ENCODE assay signal across 28 cellular contexts in the genomic region with DNA sequence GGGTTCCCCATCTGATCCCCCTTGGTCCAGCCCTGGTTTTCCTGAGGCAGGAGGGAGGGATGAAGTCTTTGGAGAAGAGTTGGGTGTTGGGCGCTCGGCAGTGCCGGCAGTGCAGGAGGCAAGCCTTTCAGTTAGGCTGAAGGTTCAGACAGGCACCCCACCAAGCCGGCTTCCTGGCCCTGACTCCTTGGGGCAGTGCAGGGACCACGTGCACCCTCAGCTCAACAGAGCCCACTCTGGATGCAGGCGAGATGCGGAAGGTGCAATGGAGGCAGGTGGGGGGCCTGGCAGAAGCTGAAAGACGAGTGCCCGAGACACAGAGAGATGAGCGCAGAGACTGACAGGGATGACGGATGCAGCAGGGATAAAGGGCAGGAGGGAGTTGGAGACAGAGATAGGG. TPM values are rescaled to one million over a fixed set of nuclear protein-coding genes. Genes with fewer than 3 reads are reported as not detected.
"Had no signal": no experiment of that assay in that cellular context is flagged by ENCODE, and none has a peak within 500 bp of the region (broad histone marks: within the 10 kb centered on the region; RNA-seq: fewer than 3 reads in every experiment).

No MANE protein-coding gene starts in this region.

- H3K36me3 ChIP-seq: MG63 had no signal

- H3K27me3 Mint-ChIP-seq: activated CD4-positive, alpha-beta T cell treated with anti-CD3 and anti-CD28 coated beads for 36 hours; activated CD8-positive, alpha-beta T cell treated with anti-CD3 and anti-CD28 coated beads for 36 hours; activated naive CD4-positive, alpha-beta T cell treated with anti-CD3 and anti-CD28 coated beads, Interleukin-2, amount 10 ng/mL, durations not matched to agents 7 days and 5 days; activated naive CD8-positive, alpha-beta T cell treated with anti-CD3 and anti-CD28 coated beads for 36 hours had no signal

- H3K4me3 Mint-ChIP-seq: activated CD4-positive, alpha-beta T cell treated with anti-CD3 and anti-CD28 coated beads for 36 hours; activated CD8-positive, alpha-beta T cell treated with anti-CD3 and anti-CD28 coated beads for 36 hours; activated naive CD4-positive, alpha-beta T cell treated with anti-CD3 and anti-CD28 coated beads, Interleukin-2, amount 10 ng/mL, durations not matched to agents 7 days and 5 days; activated naive CD8-positive, alpha-beta T cell treated with anti-CD3 and anti-CD28 coated beads for 36 hours; activated T-cell treated with anti-CD3 and anti-CD28 coated beads, Interleukin-2, amount 50 U/mL, for 72 hours had no signal

- DNase-seq: activated CD4-positive, alpha-beta T cell treated with anti-CD3 and anti-CD28 coated beads for 36 hours; activated CD8-positive, alpha-beta memory T cell treated with anti-CD3 and anti-CD28 coated beads, Interleukin-2, amount 50 U/mL, for 4 hours; activated CD8-positive, alpha-beta T cell treated with anti-CD3 and anti-CD28 coated beads for 36 hours; activated gamma-delta T cell treated with Interleukin-2 at 50 U/mL for 16 hours; activated naive CD4-positive, alpha-beta T cell treated with anti-CD3 and anti-CD28 coated beads, Interleukin-2, amount 10 ng/mL, durations not matched to agents 7 days and 5 days; activated naive CD8-positive, alpha-beta T cell treated with anti-CD3 and anti-CD28 coated beads for 36 hours; activated T-cell treated with anti-CD3 and anti-CD28 coated beads, Interleukin-2, amount 50 U/mL, for 72 hours; caudate nucleus; MG63; NCI-H1105; NCI-H1436; NCI-H1694 treated with DMSO at 0.1 percent for 48 hours; NCI-H2081; NCI-H446; NCI-H524; NCI-H82; NK-92 treated with Interleukin-12 subunit alpha and Interleukin-12 subunit beta, amount 100 ng/mL, for 24 hours; OCI-M1; Right ventricle myocardium superior; RPMI8226; SJCRH30; SK-N-SH; T-helper 1 cell had no signal

- H3K4me3 ChIP-seq: MG63, SJCRH30 had no signal

- H3K9me3 Mint-ChIP-seq: activated T-helper 2 cell treated with anti-CD3 and anti-CD28 coated beads, Interferon-gamma antibody, Interleukin-2, Interleukin-4, amounts not matched to agents 10 μg/mL and 5 μg/mL and 100 μg/mL, durations not matched to agents 14 hours and 24 hours and 36 hours had no signal

- H3K4me2 ChIP-seq: SK-N-SH had no signal

- H3K27me3 ChIP-seq: MG63, SJCRH30 had no signal

- H3K27ac Mint-ChIP-seq: activated CD4-positive, alpha-beta T cell treated with anti-CD3 and anti-CD28 coated beads for 36 hours; activated CD8-positive, alpha-beta T cell treated with anti-CD3 and anti-CD28 coated beads for 36 hours; activated naive CD4-positive, alpha-beta T cell treated with anti-CD3 and anti-CD28 coated beads, Interleukin-2, amount 10 ng/mL, durations not matched to agents 7 days and 5 days; activated naive CD8-positive, alpha-beta T cell treated with anti-CD3 and anti-CD28 coated beads for 36 hours; activated T-cell treated with anti-CD3 and anti-CD28 coated beads, Interleukin-2, amount 50 U/mL, for 72 hours; activated T-helper 2 cell treated with anti-CD3 and anti-CD28 coated beads, Interferon-gamma antibody, Interleukin-2, Interleukin-4, amounts not matched to agents 10 μg/mL and 5 μg/mL and 100 μg/mL, durations not matched to agents 14 hours and 24 hours and 36 hours had no signal

- ATAC-seq: activated CD4-positive, alpha-beta T cell treated with anti-CD3 and anti-CD28 coated beads for 36 hours; activated CD8-positive, alpha-beta T cell treated with anti-CD3 and anti-CD28 coated beads for 36 hours; activated T-cell treated with anti-CD3 and anti-CD28 coated beads, Interleukin-2, amount 50 U/mL, for 72 hours; Panc1 had no signal

- H3K4me1 ChIP-seq: SJCRH30 had no signal

- H3K27ac ChIP-seq: SJCRH30, VCaP had no signal

- H3K9ac ChIP-seq: SK-N-SH had no signal

- H3K9me3 ChIP-seq: MG63, SJCRH30, SK-N-SH had no signal

RNA-seq across cellular contexts. Expression of a gene that starts 12.7 kb away (rescaled TPM):
- total RNA-seq: activated CD4-positive, alpha-beta T cell treated with anti-CD3 and anti-CD28 coated beads for 36 hours; activated CD8-positive, alpha-beta T cell treated with anti-CD3 and anti-CD28 coated beads for 36 hours; activated naive CD8-positive, alpha-beta T cell treated with anti-CD3 and anti-CD28 coated beads for 36 hours; activated T-cell treated with anti-CD3 and anti-CD28 coated beads, Interleukin-2, amount 50 U/mL, for 72 hours; activated T-helper 2 cell treated with anti-CD3 and anti-CD28 coated beads, Interferon-gamma antibody, Interleukin-2, Interleukin-4, amounts not matched to agents 10 μg/mL and 5 μg/mL and 100 μg/mL, durations not matched to agents 14 hours and 24 hours and 36 hours; Right ventricle myocardium superior; T-helper 2 cell treated with Interferon-gamma antibody and Interleukin-4, amounts not matched to agents 100 ng/mL and 5 ng/mL, for 36 hours had no signal
- polyA plus RNA-seq: SK-N-SH had no signal

RNA-seq across cellular contexts. Expression of a gene that starts 35.7 kb away (rescaled TPM):
- total RNA-seq: cerebellum, Right ventricle myocardium superior had no signal

RNA-seq across cellular contexts. Expression of a gene that starts 38.2 kb away (rescaled TPM):
- total RNA-seq: activated CD4-positive, alpha-beta T cell treated with anti-CD3 and anti-CD28 coated beads for 36 hours; activated CD8-positive, alpha-beta T cell treated with anti-CD3 and anti-CD28 coated beads for 36 hours; activated naive CD8-positive, alpha-beta T cell treated with anti-CD3 and anti-CD28 coated beads for 36 hours; SJCRH30; T-helper 2 cell treated with Interferon-gamma antibody and Interleukin-4, amounts not matched to agents 100 ng/mL and 5 ng/mL, for 36 hours had no signal
